In genomic region chr1:155910621-155911121, GRCh38 we compare ENCODE assay signal across 8 cellular contexts. TPM values are rescaled to one million over a fixed set of nuclear protein-coding genes. Genes with fewer than 3 reads are reported as not detected.
DNase-seq lines count a peak whose midpoint lies in the region; FAIRE-seq and TF ChIP-seq lines count a peak whose summit lies in the region.

No MANE protein-coding gene starts in this region.

- H3K27me3 ChIP-seq in bronchial epithelial cell (ENCODE audit: control insufficient read depth, insufficient read depth, low read length) (no peaks in the 10 kb centered on the region), skeletal muscle tissue (ENCODE audit: control insufficient read depth in 3 of 3, insufficient read depth in 3 of 3, low read length in 3 of 3) (no peaks in the 10 kb centered on the region)

- H3K9me2 ChIP-seq in OCI-LY7 (ENCODE audit: insufficient read depth, low read length) = no peaks in the 10 kb centered on the region

- POLR2A ChIA-PET in OCI-LY7 (lab: Charles Lee) = no interaction called here

- H3K36me3 ChIP-seq in OCI-LY7 (ENCODE audit: insufficient read depth, low read length) (peaks cover 91% of the 10 kb centered on the region), bronchial epithelial cell (ENCODE audit: control insufficient read depth, insufficient read depth, low read length) (peaks cover 13% of the 10 kb centered on the region), skeletal muscle tissue (ENCODE audit: control insufficient read depth in 3 of 3, insufficient read depth in 3 of 3, low read length in 3 of 3) (peaks cover 17 to 33% (median 25%) of the 10 kb centered on the region in 3 donors)

- H3K4me3 ChIP-seq in HFF-Myc (replicated peaks; ENCODE audit: low read depth, low read length) (peak overlapping the region; percentile 61), OCI-LY7 (ENCODE audit: low read depth, low read length, poor library complexity, severe bottlenecking) (peak overlapping the region; percentile 78), bronchial epithelial cell (ENCODE audit: low read depth, low read length) (peak overlapping the region; percentile 69), skeletal muscle tissue (ENCODE audit: low read length in 3 of 3) (peak overlapping the region; percentile 79 to 87 (median 79))

- CTCF ChIA-PET in OCI-LY7 (lab: Charles Lee; ENCODE audit: unreplicated experiment) = interaction anchor here (0.6 to 1.0 kb wide), 2 partner anchors 49 to 132 kb away, joined by 3 read pairs; no protein-coding TSS in a partner anchor

- H3K79me2 ChIP-seq in OCI-LY7 (ENCODE audit: insufficient read depth, low read depth, low read length) = peaks cover 12% of the 10 kb centered on the region; the same call in 1 of the 2 replicates

- no peak overlapping the region for H2AFZ ChIP-seq in OCI-LY7 (ENCODE audit: low read length)

- peak overlapping the region; percentile 29 to 76 (median 75) for H3K9ac ChIP-seq in skeletal muscle tissue (ENCODE audit: low read depth in 1 of 3, low read length in 3 of 3)

- H3K4me1 ChIP-seq in OCI-LY7 (ENCODE audit: insufficient read depth, low read length, poor library complexity, severe bottlenecking) (peaks cover 23% of the 10 kb centered on the region), skeletal muscle tissue (ENCODE audit: control insufficient read depth in 3 of 3, insufficient read depth in 3 of 3, low read length in 3 of 3) (peaks cover 3 to 14% (median 7%) of the 10 kb centered on the region in 3 donors)

- DNase-seq in EL = peak; percentile 52
- DNase-seq in HFF-Myc (ENCODE audit: extremely low read depth, low read depth) = no peak
- peak; percentile 31 for DNase-seq in OCI-LY7 (ENCODE audit: low spot score)
- peak; percentile 27 for DNase-seq in bronchial epithelial cell (ENCODE audit: low read depth)
- peak; percentile 44 for DNase-seq in iris pigment epithelial cell (ENCODE audit: low read depth)
- no peak for DNase-seq in middle frontal gyrus (ENCODE audit: extremely low spot score, low spot score)
- no peak for DNase-seq in NCI-H524 treated with DMSO at 0.1 percent for 48 hours (lab: John Stamatoyannopoulos, UW)

- H4K20me1 ChIP-seq in OCI-LY7 (ENCODE audit: insufficient read depth, low read length) = no peaks in the 10 kb centered on the region

- peak overlapping the region; percentile 90 for H3K4me2 ChIP-seq in OCI-LY7 (ENCODE audit: low read length)

- H3K27ac ChIP-seq in OCI-LY7 (ENCODE audit: low read depth, low read length, poor library complexity, severe bottlenecking) (peak overlapping the region; percentile 65), skeletal muscle tissue (ENCODE audit: low read depth, low read length) (peak overlapping the region; percentile 59)

- intact Hi-C loops in OCI-LY7 (cut with micrococcal nuclease; ENCODE audit: unreplicated experiment) = no loop called here

- H3K9me3 ChIP-seq in OCI-LY7 (ENCODE audit: low read length) (no peaks in the 10 kb centered on the region), skeletal muscle tissue (ENCODE audit: control insufficient read depth in 3 of 3, low read length in 3 of 3) (no peaks in the 10 kb centered on the region)

- FAIRE-seq in bronchial epithelial cell (lab: Jason Lieb, UNC) = no peak

- no TSS peak for BruUV-seq in OCI-LY7 (replicated peaks; lab: Mats Ljungman, UMichigan)

- no peak for TF ChIP-seq CTCF in HFF-Myc (IDR thresholded peaks at IDR 0.05; ENCODE audit: low read depth, low read length, missing control alignments)
- peak; percentile 34; the same call in 1 of the 2 replicates for TF ChIP-seq CTCF in OCI-LY7 (conservative IDR thresholded peaks at IDR 0.05; ENCODE audit: low read length)
- TF ChIP-seq CTCF in bronchial epithelial cell (IDR thresholded peaks at IDR 0.05; ENCODE audit: insufficient read depth, low read length, severe bottlenecking) = no peak

RNA-seq across cellular contexts. Expression of gene RIT1, which starts 0.5 kb away (rescaled TPM):
- total RNA-seq in OCI-LY7 (2014; rRNA removed; shearing (Covaris generic)) = 15.9 and 17.2 TPM in 2 replicates
- total RNA-seq in OCI-LY7 (2022) = 20.8 and 21.0 TPM in 2 replicates
- total RNA-seq in bronchial epithelial cell = 49.8 and 66.6 TPM in 2 replicates
- 21.4 TPM for total RNA-seq in skeletal muscle tissue

RNA-seq across cellular contexts. Expression of gene KHDC4, which starts 23.5 kb away (rescaled TPM):
- 84.6 and 88.9 TPM in 2 replicates for total RNA-seq in OCI-LY7 (2014; rRNA removed; shearing (Covaris generic))
- 121 and 127 TPM in 2 replicates for total RNA-seq in OCI-LY7 (2022)
- total RNA-seq in bronchial epithelial cell = 20.3 and 30.3 TPM in 2 replicates
- 26.6 TPM for total RNA-seq in skeletal muscle tissue

RNA-seq across cellular contexts. Expression of gene RXFP4, which starts 30.8 kb away (rescaled TPM):
- total RNA-seq in OCI-LY7 (2014; rRNA removed; shearing (Covaris generic)) = 3.0 TPM in 1 of 2 replicates, not detected in the other
- 0.34 TPM in 1 of 2 replicates, not detected in the other for total RNA-seq in OCI-LY7 (2022)
- not detected in 2 replicates for total RNA-seq in bronchial epithelial cell
- total RNA-seq in skeletal muscle tissue = not detected

RNA-seq across cellular contexts. Expression of gene SYT11, which starts 51.3 kb away (rescaled TPM):
- 41.6 and 41.8 TPM in 2 replicates for total RNA-seq in OCI-LY7 (2014; rRNA removed; shearing (Covaris generic))
- total RNA-seq in OCI-LY7 (2022) = 56.8 and 60.8 TPM in 2 replicates
- total RNA-seq in bronchial epithelial cell = 0.26 and 0.77 TPM in 2 replicates
- 10.4 TPM for total RNA-seq in skeletal muscle tissue

RNA-seq across cellular contexts. Expression of gene GON4L, which starts 53.7 kb away (rescaled TPM):
- 44.9 and 46.0 TPM in 2 replicates for total RNA-seq in OCI-LY7 (2014; rRNA removed; shearing (Covaris generic))
- total RNA-seq in OCI-LY7 (2022) (78.0 and 80.0 TPM in 2 replicates), bronchial epithelial cell (20.1 and 20.5 TPM in 2 replicates), skeletal muscle tissue (32.9 TPM)

Comparison
In these comparisons a context has a peak if more than half of its experiments do, and no peak if none do; other contexts are left out.
1. DNase-seq: peak in EL (single experiment), OCI-LY7 (single experiment), bronchial epithelial cell (single experiment) and iris pigment epithelial cell (single experiment); none in HFF-Myc (single experiment), middle frontal gyrus (single experiment) and NCI-H524 treated with DMSO at 0.1 percent for 48 hours (single experiment).
2. Peak in every context shown above with its lines, with median percentiles within 50 percentile points of each other: H3K4me3 ChIP-seq.